ENCODE assay signal across 17 cellular contexts in genomic region chr1:177976596-177976995, GRCh38. TPM values are rescaled to one million over a fixed set of nuclear protein-coding genes. Genes with fewer than 3 reads are reported as not detected.
DNase-seq lines count a peak whose midpoint lies in the region; ATAC-seq, FAIRE-seq and TF ChIP-seq lines count a peak whose summit lies in the region.
"Had no signal": no experiment of that assay in that cellular context is flagged by ENCODE, and none has a peak within 500 bp of the region (broad histone marks: within the 10 kb centered on the region; RNA-seq: fewer than 3 reads in every experiment).

No MANE protein-coding gene starts in this region.

- no peak for TF ChIP-seq CTCF in vagina (IDR thresholded peaks at IDR 0.05)

- no peak for ATAC-seq in GM21526 (IDR thresholded peaks at IDR 0.05; ENCODE audit: low FRiP score, unreplicated experiment)

- no peak for TF ChIP-seq POLR2A in vagina (IDR thresholded peaks at IDR 0.05)

- H3K36me3 ChIP-seq in vagina, result no peaks in the 10 kb centered on the region

- H3K27ac ChIP-seq in epithelial cell of prostate, result peak overlapping the region; percentile 11
- no peak overlapping the region for H3K27ac ChIP-seq in vagina

- in situ Hi-C loops in ACHN (cut with HindIII; ENCODE audit: low pct_ligation_motif_present, low pct_unique_long_range_greater_than_20kb, low sequenced_read_pairs), result no loop called here

- no peak for FAIRE-seq in RCC 7860 (lab: Jason Lieb, UNC)
- FAIRE-seq: GM19239, H54, HTR-8/SVneo had no signal

- intact Hi-C loops in vagina (cut with DNase I), result no loop called here

- no peaks in the 10 kb centered on the region for H3K4me1 ChIP-seq in vagina

- DNase-seq in ACHN, result peak; percentile 68
- DNase-seq in RCC 7860 (ENCODE audit: low spot score), result peak; percentile 46
- DNase-seq in epithelial cell of prostate (ENCODE audit: low read depth, low spot score), result no peak
- peak; percentile 61 for DNase-seq in renal cortical epithelial cell (ENCODE audit: low read depth)
- DNase-seq in HPDE6-E6E7 (ENCODE audit: extremely low spot score), result no peak
- DNase-seq in vagina (ENCODE audit: extremely low spot score in 2 of 2), result no peak
- DNase-seq: CD4-positive, CD25-positive, alpha-beta regulatory T cell; GF-D8; NCI-H2081; NCI-H2171 treated with DMSO at 0.1 percent for 48 hours; NCI-H526; OCI-M1; Right ventricle myocardium superior had no signal

- no peak overlapping the region for H3K4me3 ChIP-seq in vagina

- H3K27me3 ChIP-seq in vagina, result no peaks in the 10 kb centered on the region

- no peaks in the 10 kb centered on the region for H3K9me3 ChIP-seq in vagina

RNA-seq across cellular contexts. Expression of gene SEC16B, which starts 6.7 kb away (rescaled TPM):
- total RNA-seq in renal cortical epithelial cell (0.35 and 1.2 TPM in 2 replicates), vagina (1.7 TPM)
- total RNA-seq: CD4-positive, CD25-positive, alpha-beta regulatory T cell had no signal

Comparison
In these comparisons a context has a peak if more than half of its experiments do, and no peak if none do; other contexts are left out.
1. DNase-seq: peak in ACHN (single experiment), RCC 7860 (single experiment) and renal cortical epithelial cell (single experiment); none in epithelial cell of prostate (single experiment), HPDE6-E6E7 (single experiment) and vagina (0 of 2).